14 cellular contexts compared by ENCODE assay signal in the genomic region with DNA sequence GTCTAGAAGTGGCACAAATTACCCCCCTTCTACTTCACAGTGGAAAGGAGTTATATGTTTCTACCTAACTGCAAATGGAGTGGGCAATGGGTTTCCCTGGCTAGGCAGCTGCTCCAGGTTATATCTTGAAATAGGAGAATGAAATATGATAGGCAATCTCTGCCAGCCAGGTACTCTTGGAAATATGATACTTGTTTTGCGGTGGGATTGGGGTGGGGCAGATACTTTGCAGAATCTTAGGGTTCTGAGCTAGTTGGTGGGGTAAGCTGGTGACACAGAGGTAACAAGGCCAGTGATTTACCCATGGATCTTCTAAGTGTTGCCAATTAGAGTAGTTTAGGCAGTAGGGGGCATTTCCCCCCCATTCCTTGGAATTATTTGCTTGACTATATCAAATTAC.
"Had no signal": no experiment of that assay in that cellular context is flagged by ENCODE, and none has a peak within 500 bp of the region (broad histone marks: within the 10 kb centered on the region; RNA-seq: fewer than 3 reads in every experiment).

No MANE protein-coding gene starts in this region.

- H3K4me3 ChIP-seq: colonic mucosa, gastroesophageal sphincter, left lung, psoas muscle, right lobe of liver, tibial nerve had no signal

- ATAC-seq: gastroesophageal sphincter; left lung; psoas muscle; right lobe of liver; stimulated activated memory B cell treated with anti-CD40 and anti-IgM and Interleukin-4, amounts not matched to agents 10 μg/mL and 1 μg/mL and 100 μg/mL, for 72 hours; WTC11 had no signal

- H3K9me3 ChIP-seq: colonic mucosa, gastroesophageal sphincter, left lung, psoas muscle, right lobe of liver, tibial nerve had no signal

- H3K27me3 ChIP-seq: colonic mucosa, gastroesophageal sphincter, left lung, right lobe of liver, tibial nerve had no signal

- H3K4me1 ChIP-seq: colonic mucosa, gastroesophageal sphincter, left lung, right lobe of liver, tibial nerve had no signal

- H3K36me3 ChIP-seq: colonic mucosa, gastroesophageal sphincter, left lung, right lobe of liver, tibial nerve had no signal

- H3K27ac ChIP-seq: colonic mucosa, gastroesophageal sphincter, left lung, psoas muscle, right lobe of liver, tibial nerve had no signal

- DNase-seq: activated CD4-positive, alpha-beta T cell treated with anti-CD3 and anti-CD28 coated beads for 48 hours; activated naive CD4-positive, alpha-beta T cell treated with Interleukin-2 at 50 U/mL for 16 hours; caudate nucleus; colonic mucosa; effector CD4-positive, alpha-beta T cell; left lung; mesendoderm; nephron progenitor cell; psoas muscle; right lobe of liver had no signal
